17 cellular contexts compared by ENCODE assay signal in genomic region chr4:139898293-139898692, GRCh38.
DNase-seq lines count a peak whose midpoint lies in the region; ATAC-seq and TF ChIP-seq lines count a peak whose summit lies in the region.
"Had no signal": no experiment of that assay in that cellular context is flagged by ENCODE, and none has a peak within 500 bp of the region (broad histone marks: within the 10 kb centered on the region; RNA-seq: fewer than 3 reads in every experiment).

No MANE protein-coding gene starts in this region.

- no peaks in the 10 kb centered on the region for H3K36me3 Mint-ChIP-seq in naive B cell
- no peaks in the 10 kb centered on the region for H3K36me3 Mint-ChIP-seq in stimulated activated effector memory CD8-positive, alpha-beta T cell treated with anti-CD3 and anti-CD28 coated beads, Interleukin-12 subunit alpha, Interleukin-12 subunit beta, amount 100 ng/mL, for 72 hours

- H3K27me3 Mint-ChIP-seq in naive B cell, result no peaks in the 10 kb centered on the region

- DNase-seq in GM10266 (ENCODE audit: extremely low spot score) (peak; percentile 39), GM20000 (ENCODE audit: low spot score) (peak; percentile 33), NAMALWA (ENCODE audit: low spot score) (peak; percentile 4), naive B cell (peak; percentile 3), foreskin melanocyte (no peak), NCI-H2227 treated with DMSO at 0.1 percent for 48 hours (lab: John Stamatoyannopoulos, UW) (no peak)
- DNase-seq in stimulated activated effector memory CD8-positive, alpha-beta T cell treated with anti-CD3 and anti-CD28 coated beads, Interleukin-12 subunit alpha, Interleukin-12 subunit beta, amount 100 ng/mL, for 72 hours (ENCODE audit: low spot score in 2 of 2), result no peak
- DNase-seq: activated CD4-positive, alpha-beta T cell treated with anti-CD3 and anti-CD28 coated beads for 4 hours; activated gamma-delta T cell treated with Interleukin-2 at 50 U/mL for 16 hours; Caco-2; H9; heart right ventricle; NCI-H1105 treated with DMSO at 0.1 percent for 48 hours; NCI-H524 treated with DMSO at 0.1 percent for 48 hours had no signal

- peak overlapping the region in 2 of 6 donors; percentile 18 to 88 for H3K27ac Mint-ChIP-seq in naive B cell
- H3K27ac Mint-ChIP-seq in stimulated activated effector memory CD8-positive, alpha-beta T cell treated with anti-CD3 and anti-CD28 coated beads, Interleukin-12 subunit alpha, Interleukin-12 subunit beta, amount 100 ng/mL, for 72 hours, result no peak overlapping the region
- H3K27ac Mint-ChIP-seq: H9; neural progenitor cell; T-helper 1 cell treated with Interleukin-12 subunit alpha and Interleukin-12 subunit beta and Interleukin-4 antibody, amounts not matched to agents 30 μg/mL and 1 μg/mL, for 36 hours had no signal

- peaks cover 3 to 10% (median 5%) of the 10 kb centered on the region in 3 donors for H3K4me1 Mint-ChIP-seq in naive B cell
- no peaks in the 10 kb centered on the region for H3K4me1 Mint-ChIP-seq in stimulated activated effector memory CD8-positive, alpha-beta T cell treated with anti-CD3 and anti-CD28 coated beads, Interleukin-12 subunit alpha, Interleukin-12 subunit beta, amount 100 ng/mL, for 72 hours

- H3K9me3 Mint-ChIP-seq in naive B cell, result no peaks in the 10 kb centered on the region
- H3K9me3 Mint-ChIP-seq in stimulated activated effector memory CD8-positive, alpha-beta T cell treated with anti-CD3 and anti-CD28 coated beads, Interleukin-12 subunit alpha, Interleukin-12 subunit beta, amount 100 ng/mL, for 72 hours, result no peaks in the 10 kb centered on the region
- H3K9me3 Mint-ChIP-seq: H9, neural progenitor cell had no signal

- TF ChIP-seq CTCF in GM10266 (IDR thresholded peaks at IDR 0.05; ENCODE audit: control insufficient read depth, insufficient read depth, low read depth, missing control alignments) (no peak), GM20000 (IDR thresholded peaks at IDR 0.05; ENCODE audit: extremely low read depth, missing control alignments) (no peak)

- no peak overlapping the region for H3K4me3 Mint-ChIP-seq in naive B cell
- no peak overlapping the region for H3K4me3 Mint-ChIP-seq in stimulated activated effector memory CD8-positive, alpha-beta T cell treated with anti-CD3 and anti-CD28 coated beads, Interleukin-12 subunit alpha, Interleukin-12 subunit beta, amount 100 ng/mL, for 72 hours
- H3K4me3 Mint-ChIP-seq: H9; neural progenitor cell; T-helper 1 cell treated with Interleukin-12 subunit alpha and Interleukin-12 subunit beta and Interleukin-4 antibody, amounts not matched to agents 30 μg/mL and 1 μg/mL, for 36 hours had no signal

- ATAC-seq in naive B cell (ENCODE audit: low read depth in 2 of 2) (peak; percentile 34 to 56), HG03039 (IDR thresholded peaks at IDR 0.05; ENCODE audit: unreplicated experiment) (no peak)
- no peak for ATAC-seq in stimulated activated effector memory CD8-positive, alpha-beta T cell treated with anti-CD3 and anti-CD28 coated beads, Interleukin-12 subunit alpha, Interleukin-12 subunit beta, amount 100 ng/mL, for 72 hours
- ATAC-seq: heart right ventricle had no signal

Comparison
In these comparisons a context has a peak if more than half of its experiments do, and no peak if none do; other contexts are left out.
1. DNase-seq: peak in GM10266 (single experiment), GM20000 (single experiment), NAMALWA (single experiment) and naive B cell (single experiment); none in foreskin melanocyte (single experiment), stimulated activated effector memory CD8-positive, alpha-beta T cell treated with anti-CD3 and anti-CD28 coated beads, Interleukin-12 subunit alpha, Interleukin-12 subunit beta, amount 100 ng/mL, for 72 hours (0 of 2) and NCI-H2227 treated with DMSO at 0.1 percent for 48 hours (single experiment).
2. ATAC-seq: peak in naive B cell (2 of 2); none in stimulated activated effector memory CD8-positive, alpha-beta T cell treated with anti-CD3 and anti-CD28 coated beads, Interleukin-12 subunit alpha, Interleukin-12 subunit beta, amount 100 ng/mL, for 72 hours (single experiment) and HG03039 (single experiment).